Comparison of ENCODE assay signal across 1 cellular context in the genomic region with DNA sequence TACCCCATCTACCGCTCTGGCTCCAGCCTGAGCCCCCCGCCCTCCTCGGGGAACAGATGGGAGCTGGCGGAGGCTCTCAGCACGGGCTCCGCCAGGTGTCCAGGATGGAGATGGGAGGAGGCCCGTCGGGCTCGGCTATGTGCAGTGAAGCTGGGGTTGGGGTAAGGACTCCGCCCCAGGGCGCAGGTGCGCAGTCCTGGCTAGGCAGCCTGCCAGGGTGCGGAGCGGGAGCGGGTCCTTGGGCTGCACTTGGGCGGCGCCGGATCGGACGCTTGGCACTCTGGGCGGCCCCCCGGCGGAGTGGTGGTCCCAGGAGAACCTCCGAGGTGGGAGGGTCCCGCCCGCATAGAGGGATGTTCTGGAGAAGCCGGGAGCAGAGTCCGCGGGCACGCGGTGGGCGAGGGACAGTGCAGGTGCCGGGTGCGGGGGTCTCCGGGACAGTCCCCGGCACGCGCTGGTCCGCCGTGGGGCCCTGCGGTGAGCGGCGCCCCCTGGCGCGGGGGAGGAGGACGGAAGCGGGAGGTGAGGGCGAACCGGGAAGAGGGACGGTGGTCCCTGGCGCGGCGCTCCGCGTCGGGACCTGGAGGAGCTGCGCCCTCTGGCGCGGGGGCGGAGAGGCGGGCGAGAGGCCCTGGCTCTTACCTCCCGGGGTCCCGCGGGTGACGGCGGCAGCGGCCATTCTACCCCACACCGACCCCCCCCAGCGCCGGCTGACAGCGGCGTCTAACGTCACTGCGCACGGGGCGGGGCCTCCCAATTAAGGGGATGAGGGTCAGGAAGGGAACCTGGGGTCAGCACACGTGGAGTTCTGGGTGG.
TF ChIP-seq lines count a peak whose summit lies in the region.

A gene with protein sequence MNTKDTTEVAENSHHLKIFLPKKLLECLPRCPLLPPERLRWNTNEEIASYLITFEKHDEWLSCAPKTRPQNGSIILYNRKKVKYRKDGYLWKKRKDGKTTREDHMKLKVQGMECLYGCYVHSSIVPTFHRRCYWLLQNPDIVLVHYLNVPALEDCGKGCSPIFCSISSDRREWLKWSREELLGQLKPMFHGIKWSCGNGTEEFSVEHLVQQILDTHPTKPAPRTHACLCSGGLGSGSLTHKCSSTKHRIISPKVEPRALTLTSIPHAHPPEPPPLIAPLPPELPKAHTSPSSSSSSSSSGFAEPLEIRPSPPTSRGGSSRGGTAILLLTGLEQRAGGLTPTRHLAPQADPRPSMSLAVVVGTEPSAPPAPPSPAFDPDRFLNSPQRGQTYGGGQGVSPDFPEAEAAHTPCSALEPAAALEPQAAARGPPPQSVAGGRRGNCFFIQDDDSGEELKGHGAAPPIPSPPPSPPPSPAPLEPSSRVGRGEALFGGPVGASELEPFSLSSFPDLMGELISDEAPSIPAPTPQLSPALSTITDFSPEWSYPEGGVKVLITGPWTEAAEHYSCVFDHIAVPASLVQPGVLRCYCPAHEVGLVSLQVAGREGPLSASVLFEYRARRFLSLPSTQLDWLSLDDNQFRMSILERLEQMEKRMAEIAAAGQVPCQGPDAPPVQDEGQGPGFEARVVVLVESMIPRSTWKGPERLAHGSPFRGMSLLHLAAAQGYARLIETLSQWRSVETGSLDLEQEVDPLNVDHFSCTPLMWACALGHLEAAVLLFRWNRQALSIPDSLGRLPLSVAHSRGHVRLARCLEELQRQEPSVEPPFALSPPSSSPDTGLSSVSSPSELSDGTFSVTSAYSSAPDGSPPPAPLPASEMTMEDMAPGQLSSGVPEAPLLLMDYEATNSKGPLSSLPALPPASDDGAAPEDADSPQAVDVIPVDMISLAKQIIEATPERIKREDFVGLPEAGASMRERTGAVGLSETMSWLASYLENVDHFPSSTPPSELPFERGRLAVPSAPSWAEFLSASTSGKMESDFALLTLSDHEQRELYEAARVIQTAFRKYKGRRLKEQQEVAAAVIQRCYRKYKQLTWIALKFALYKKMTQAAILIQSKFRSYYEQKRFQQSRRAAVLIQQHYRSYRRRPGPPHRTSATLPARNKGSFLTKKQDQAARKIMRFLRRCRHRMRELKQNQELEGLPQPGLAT (minus strand): TSS at position 725 of the 816 bp plus-strand sequence. CDS start 1,453 bp downstream, outside the sequence.

TF ChIP-seq in K562, 482 proteins besides CTCF, POLR2A, EP300 and RAD21 (continued from another document and continues in another):
- TF ChIP-seq, protein P1, sequence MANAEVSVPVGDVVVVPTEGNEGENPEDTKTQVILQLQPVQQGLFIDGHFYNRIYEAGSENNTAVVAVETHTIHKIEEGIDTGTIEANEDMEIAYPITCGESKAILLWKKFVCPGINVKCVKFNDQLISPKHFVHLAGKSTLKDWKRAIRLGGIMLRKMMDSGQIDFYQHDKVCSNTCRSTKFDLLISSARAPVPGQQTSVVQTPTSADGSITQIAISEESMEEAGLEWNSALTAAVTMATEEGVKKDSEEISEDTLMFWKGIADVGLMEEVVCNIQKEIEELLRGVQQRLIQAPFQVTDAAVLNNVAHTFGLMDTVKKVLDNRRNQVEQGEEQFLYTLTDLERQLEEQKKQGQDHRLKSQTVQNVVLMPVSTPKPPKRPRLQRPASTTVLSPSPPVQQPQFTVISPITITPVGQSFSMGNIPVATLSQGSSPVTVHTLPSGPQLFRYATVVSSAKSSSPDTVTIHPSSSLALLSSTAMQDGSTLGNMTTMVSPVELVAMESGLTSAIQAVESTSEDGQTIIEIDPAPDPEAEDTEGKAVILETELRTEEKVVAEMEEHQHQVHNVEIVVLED (CRISPR knock-in tag; IDR thresholded peaks at IDR 0.05) = peak; percentile 95
- TF ChIP-seq NRF1 (conservative IDR thresholded peaks at IDR 0.05 in 1 of 2, IDR thresholded peaks at IDR 0.05 in 1 of 2) = peak; percentile 83 to 85
- peak; percentile 91 for TF ChIP-seq RBBP5 (IDR thresholded peaks at IDR 0.05; ENCODE audit: borderline replicate concordance, insufficient read depth, low read length, poor library complexity, severe bottlenecking)
- peak; percentile 14 for TF ChIP-seq POLR2B (IDR thresholded peaks at IDR 0.05; ENCODE audit: low read depth, partially characterized antibody)
- no peak for TF ChIP-seq MEF2D (tag; conservative IDR thresholded peaks at IDR 0.05; ENCODE audit: low read depth)
- TF ChIP-seq, protein P2, sequence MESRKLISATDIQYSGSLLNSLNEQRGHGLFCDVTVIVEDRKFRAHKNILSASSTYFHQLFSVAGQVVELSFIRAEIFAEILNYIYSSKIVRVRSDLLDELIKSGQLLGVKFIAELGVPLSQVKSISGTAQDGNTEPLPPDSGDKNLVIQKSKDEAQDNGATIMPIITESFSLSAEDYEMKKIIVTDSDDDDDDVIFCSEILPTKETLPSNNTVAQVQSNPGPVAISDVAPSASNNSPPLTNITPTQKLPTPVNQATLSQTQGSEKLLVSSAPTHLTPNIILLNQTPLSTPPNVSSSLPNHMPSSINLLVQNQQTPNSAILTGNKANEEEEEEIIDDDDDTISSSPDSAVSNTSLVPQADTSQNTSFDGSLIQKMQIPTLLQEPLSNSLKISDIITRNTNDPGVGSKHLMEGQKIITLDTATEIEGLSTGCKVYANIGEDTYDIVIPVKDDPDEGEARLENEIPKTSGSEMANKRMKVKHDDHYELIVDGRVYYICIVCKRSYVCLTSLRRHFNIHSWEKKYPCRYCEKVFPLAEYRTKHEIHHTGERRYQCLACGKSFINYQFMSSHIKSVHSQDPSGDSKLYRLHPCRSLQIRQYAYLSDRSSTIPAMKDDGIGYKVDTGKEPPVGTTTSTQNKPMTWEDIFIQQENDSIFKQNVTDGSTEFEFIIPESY (CRISPR knock-in tag; IDR thresholded peaks at IDR 0.05) = peak; percentile 55
- TF ChIP-seq XRCC5 (IDR thresholded peaks at IDR 0.05; ENCODE audit: low read depth, low read length) = 0 out of 2 replicates have a peak, but pooled peaks have one; percentile 89
- no peak; the same call in 1 of the 2 replicates for TF ChIP-seq ZNF76 (CRISPR knock-in tag; IDR thresholded peaks at IDR 0.05; ENCODE audit: borderline replicate concordance)
- TF ChIP-seq, protein P3, sequence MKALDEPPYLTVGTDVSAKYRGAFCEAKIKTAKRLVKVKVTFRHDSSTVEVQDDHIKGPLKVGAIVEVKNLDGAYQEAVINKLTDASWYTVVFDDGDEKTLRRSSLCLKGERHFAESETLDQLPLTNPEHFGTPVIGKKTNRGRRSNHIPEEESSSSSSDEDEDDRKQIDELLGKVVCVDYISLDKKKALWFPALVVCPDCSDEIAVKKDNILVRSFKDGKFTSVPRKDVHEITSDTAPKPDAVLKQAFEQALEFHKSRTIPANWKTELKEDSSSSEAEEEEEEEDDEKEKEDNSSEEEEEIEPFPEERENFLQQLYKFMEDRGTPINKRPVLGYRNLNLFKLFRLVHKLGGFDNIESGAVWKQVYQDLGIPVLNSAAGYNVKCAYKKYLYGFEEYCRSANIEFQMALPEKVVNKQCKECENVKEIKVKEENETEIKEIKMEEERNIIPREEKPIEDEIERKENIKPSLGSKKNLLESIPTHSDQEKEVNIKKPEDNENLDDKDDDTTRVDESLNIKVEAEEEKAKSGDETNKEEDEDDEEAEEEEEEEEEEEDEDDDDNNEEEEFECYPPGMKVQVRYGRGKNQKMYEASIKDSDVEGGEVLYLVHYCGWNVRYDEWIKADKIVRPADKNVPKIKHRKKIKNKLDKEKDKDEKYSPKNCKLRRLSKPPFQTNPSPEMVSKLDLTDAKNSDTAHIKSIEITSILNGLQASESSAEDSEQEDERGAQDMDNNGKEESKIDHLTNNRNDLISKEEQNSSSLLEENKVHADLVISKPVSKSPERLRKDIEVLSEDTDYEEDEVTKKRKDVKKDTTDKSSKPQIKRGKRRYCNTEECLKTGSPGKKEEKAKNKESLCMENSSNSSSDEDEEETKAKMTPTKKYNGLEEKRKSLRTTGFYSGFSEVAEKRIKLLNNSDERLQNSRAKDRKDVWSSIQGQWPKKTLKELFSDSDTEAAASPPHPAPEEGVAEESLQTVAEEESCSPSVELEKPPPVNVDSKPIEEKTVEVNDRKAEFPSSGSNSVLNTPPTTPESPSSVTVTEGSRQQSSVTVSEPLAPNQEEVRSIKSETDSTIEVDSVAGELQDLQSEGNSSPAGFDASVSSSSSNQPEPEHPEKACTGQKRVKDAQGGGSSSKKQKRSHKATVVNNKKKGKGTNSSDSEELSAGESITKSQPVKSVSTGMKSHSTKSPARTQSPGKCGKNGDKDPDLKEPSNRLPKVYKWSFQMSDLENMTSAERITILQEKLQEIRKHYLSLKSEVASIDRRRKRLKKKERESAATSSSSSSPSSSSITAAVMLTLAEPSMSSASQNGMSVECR (CRISPR knock-in tag; IDR thresholded peaks at IDR 0.05) = peak; percentile 87
- TF ChIP-seq, protein P4, sequence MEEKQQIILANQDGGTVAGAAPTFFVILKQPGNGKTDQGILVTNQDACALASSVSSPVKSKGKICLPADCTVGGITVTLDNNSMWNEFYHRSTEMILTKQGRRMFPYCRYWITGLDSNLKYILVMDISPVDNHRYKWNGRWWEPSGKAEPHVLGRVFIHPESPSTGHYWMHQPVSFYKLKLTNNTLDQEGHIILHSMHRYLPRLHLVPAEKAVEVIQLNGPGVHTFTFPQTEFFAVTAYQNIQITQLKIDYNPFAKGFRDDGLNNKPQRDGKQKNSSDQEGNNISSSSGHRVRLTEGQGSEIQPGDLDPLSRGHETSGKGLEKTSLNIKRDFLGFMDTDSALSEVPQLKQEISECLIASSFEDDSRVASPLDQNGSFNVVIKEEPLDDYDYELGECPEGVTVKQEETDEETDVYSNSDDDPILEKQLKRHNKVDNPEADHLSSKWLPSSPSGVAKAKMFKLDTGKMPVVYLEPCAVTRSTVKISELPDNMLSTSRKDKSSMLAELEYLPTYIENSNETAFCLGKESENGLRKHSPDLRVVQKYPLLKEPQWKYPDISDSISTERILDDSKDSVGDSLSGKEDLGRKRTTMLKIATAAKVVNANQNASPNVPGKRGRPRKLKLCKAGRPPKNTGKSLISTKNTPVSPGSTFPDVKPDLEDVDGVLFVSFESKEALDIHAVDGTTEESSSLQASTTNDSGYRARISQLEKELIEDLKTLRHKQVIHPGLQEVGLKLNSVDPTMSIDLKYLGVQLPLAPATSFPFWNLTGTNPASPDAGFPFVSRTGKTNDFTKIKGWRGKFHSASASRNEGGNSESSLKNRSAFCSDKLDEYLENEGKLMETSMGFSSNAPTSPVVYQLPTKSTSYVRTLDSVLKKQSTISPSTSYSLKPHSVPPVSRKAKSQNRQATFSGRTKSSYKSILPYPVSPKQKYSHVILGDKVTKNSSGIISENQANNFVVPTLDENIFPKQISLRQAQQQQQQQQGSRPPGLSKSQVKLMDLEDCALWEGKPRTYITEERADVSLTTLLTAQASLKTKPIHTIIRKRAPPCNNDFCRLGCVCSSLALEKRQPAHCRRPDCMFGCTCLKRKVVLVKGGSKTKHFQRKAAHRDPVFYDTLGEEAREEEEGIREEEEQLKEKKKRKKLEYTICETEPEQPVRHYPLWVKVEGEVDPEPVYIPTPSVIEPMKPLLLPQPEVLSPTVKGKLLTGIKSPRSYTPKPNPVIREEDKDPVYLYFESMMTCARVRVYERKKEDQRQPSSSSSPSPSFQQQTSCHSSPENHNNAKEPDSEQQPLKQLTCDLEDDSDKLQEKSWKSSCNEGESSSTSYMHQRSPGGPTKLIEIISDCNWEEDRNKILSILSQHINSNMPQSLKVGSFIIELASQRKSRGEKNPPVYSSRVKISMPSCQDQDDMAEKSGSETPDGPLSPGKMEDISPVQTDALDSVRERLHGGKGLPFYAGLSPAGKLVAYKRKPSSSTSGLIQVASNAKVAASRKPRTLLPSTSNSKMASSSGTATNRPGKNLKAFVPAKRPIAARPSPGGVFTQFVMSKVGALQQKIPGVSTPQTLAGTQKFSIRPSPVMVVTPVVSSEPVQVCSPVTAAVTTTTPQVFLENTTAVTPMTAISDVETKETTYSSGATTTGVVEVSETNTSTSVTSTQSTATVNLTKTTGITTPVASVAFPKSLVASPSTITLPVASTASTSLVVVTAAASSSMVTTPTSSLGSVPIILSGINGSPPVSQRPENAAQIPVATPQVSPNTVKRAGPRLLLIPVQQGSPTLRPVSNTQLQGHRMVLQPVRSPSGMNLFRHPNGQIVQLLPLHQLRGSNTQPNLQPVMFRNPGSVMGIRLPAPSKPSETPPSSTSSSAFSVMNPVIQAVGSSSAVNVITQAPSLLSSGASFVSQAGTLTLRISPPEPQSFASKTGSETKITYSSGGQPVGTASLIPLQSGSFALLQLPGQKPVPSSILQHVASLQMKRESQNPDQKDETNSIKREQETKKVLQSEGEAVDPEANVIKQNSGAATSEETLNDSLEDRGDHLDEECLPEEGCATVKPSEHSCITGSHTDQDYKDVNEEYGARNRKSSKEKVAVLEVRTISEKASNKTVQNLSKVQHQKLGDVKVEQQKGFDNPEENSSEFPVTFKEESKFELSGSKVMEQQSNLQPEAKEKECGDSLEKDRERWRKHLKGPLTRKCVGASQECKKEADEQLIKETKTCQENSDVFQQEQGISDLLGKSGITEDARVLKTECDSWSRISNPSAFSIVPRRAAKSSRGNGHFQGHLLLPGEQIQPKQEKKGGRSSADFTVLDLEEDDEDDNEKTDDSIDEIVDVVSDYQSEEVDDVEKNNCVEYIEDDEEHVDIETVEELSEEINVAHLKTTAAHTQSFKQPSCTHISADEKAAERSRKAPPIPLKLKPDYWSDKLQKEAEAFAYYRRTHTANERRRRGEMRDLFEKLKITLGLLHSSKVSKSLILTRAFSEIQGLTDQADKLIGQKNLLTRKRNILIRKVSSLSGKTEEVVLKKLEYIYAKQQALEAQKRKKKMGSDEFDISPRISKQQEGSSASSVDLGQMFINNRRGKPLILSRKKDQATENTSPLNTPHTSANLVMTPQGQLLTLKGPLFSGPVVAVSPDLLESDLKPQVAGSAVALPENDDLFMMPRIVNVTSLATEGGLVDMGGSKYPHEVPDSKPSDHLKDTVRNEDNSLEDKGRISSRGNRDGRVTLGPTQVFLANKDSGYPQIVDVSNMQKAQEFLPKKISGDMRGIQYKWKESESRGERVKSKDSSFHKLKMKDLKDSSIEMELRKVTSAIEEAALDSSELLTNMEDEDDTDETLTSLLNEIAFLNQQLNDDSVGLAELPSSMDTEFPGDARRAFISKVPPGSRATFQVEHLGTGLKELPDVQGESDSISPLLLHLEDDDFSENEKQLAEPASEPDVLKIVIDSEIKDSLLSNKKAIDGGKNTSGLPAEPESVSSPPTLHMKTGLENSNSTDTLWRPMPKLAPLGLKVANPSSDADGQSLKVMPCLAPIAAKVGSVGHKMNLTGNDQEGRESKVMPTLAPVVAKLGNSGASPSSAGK (IDR thresholded peaks at IDR 0.05) = peak; percentile 46; the same call in 1 of the 2 replicates
- TF ChIP-seq MAFF (IDR thresholded peaks at IDR 0.05; ENCODE audit: low read length) = no peak
- TF ChIP-seq TFAM (CRISPR knock-in tag; conservative IDR thresholded peaks at IDR 0.05) = no peak
- TF ChIP-seq, protein P5, sequence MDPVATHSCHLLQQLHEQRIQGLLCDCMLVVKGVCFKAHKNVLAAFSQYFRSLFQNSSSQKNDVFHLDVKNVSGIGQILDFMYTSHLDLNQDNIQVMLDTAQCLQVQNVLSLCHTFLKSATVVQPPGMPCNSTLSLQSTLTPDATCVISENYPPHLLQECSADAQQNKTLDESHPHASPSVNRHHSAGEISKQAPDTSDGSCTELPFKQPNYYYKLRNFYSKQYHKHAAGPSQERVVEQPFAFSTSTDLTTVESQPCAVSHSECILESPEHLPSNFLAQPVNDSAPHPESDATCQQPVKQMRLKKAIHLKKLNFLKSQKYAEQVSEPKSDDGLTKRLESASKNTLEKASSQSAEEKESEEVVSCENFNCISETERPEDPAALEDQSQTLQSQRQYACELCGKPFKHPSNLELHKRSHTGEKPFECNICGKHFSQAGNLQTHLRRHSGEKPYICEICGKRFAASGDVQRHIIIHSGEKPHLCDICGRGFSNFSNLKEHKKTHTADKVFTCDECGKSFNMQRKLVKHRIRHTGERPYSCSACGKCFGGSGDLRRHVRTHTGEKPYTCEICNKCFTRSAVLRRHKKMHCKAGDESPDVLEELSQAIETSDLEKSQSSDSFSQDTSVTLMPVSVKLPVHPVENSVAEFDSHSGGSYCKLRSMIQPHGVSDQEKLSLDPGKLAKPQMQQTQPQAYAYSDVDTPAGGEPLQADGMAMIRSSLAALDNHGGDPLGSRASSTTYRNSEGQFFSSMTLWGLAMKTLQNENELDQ (CRISPR knock-in tag; IDR thresholded peaks at IDR 0.05; ENCODE audit: borderline replicate concordance) = peak; percentile 89; the same call in 1 of the 2 replicates
- TF ChIP-seq FOXK2 (conservative IDR thresholded peaks at IDR 0.05 in 1 of 2, IDR thresholded peaks at IDR 0.05 in 1 of 2; ENCODE audit: low read depth in 2 of 2) = no peak
- 0 out of 2 replicates have a peak, but pooled peaks have one; percentile 24 for TF ChIP-seq TOE1 (IDR thresholded peaks at IDR 0.05; ENCODE audit: borderline replicate concordance)
- no peak for TF ChIP-seq TOE1 (CRISPR knock-in tag; IDR thresholded peaks at IDR 0.05; ENCODE audit: borderline replicate concordance, low read depth)
